ENCODE assay signal across 15 cellular contexts in the genomic region with DNA sequence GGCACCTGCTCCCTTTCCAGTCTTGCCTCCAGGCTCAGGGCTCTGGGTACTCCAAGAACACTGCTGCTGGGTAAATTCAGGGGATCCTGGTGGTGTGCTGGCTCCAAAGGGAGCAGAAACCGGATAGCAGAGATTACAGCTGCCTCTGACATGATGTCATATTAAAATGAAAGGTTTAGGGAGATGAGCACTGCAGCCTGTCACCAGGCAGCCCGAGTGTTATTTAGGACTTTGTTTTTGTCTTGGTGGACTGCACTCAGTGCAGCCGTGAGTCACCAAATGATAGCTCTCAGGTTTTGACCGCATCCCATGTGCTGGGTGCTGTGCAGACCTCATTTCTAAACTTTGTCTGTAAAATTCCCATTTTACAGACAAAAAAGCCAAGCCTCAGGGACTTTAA.
DNase-seq lines count a peak whose midpoint lies in the region; ATAC-seq, FAIRE-seq and TF ChIP-seq lines count a peak whose summit lies in the region.
"Had no signal": no experiment of that assay in that cellular context is flagged by ENCODE, and none has a peak within 500 bp of the region (broad histone marks: within the 10 kb centered on the region; RNA-seq: fewer than 3 reads in every experiment).

No MANE protein-coding gene starts in this region.

- 18% methylated on average over 2 of the region's 4 CpGs for WGBS in mammary epithelial cell (ENCODE audit: low coverage, missing lambda C conversion rate)
- WGBS in upper lobe of left lung, 2 donors, result 80 to 81% methylated on average over 4 of the region's 4 CpGs

- DNase-seq in mammary epithelial cell (peak; percentile 51), breast epithelium (ENCODE audit: low spot score in 2 of 2) (no peak), RKO (ENCODE audit: low spot score) (peak; percentile 19), C1 segment of cervical spinal cord (lab: John Stamatoyannopoulos, UW) (no peak), upper lobe of left lung (no peak), kidney (no peak), NCI-H1417 (lab: John Stamatoyannopoulos, UW) (no peak)
- DNase-seq: activated CD4-positive, alpha-beta T cell treated with anti-CD3 and anti-CD28 coated beads for 4 hours; activated T-cell treated with anti-CD3 and anti-CD28 coated beads, Interleukin-2, amount 50 U/mL, for 4 hours; amniotic stem cell; dermis blood vessel endothelial cell; MM.1S; NCI-H2081 treated with DMSO at 0.1 percent for 48 hours; occipital lobe had no signal

- dilution Hi-C loops in mammary epithelial cell (cut with HindIII; ENCODE audit: low sequenced_read_pairs), result no loop called here

- H3K36me3 ChIP-seq in mammary epithelial cell (ENCODE audit: insufficient read depth, low read length), result no peaks in the 10 kb centered on the region
- H3K36me3 ChIP-seq in breast epithelium, result no peaks in the 10 kb centered on the region
- no peaks in the 10 kb centered on the region for H3K36me3 ChIP-seq in upper lobe of left lung
- no peaks in the 10 kb centered on the region for H3K36me3 ChIP-seq in kidney (ENCODE audit: control insufficient read depth in 1 of 2, insufficient read depth in 2 of 2, low read length in 2 of 2)

- TF ChIP-seq POLR2A in breast epithelium (IDR thresholded peaks at IDR 0.05), result no peak
- TF ChIP-seq POLR2A in upper lobe of left lung (IDR thresholded peaks at IDR 0.05), result no peak

- in situ Hi-C loops in mammary epithelial cell (cut with MboI; ENCODE audit: low sequenced_read_pairs in 2 of 2), result no loop called here

- H3K79me2 ChIP-seq in mammary epithelial cell (ENCODE audit: insufficient read depth, low read length), result peaks cover 31% of the 10 kb centered on the region

- H3K9me3 ChIP-seq in mammary epithelial cell (replicated peaks; ENCODE audit: insufficient read depth, low read length) (no peaks in the 10 kb centered on the region), breast epithelium (no peaks in the 10 kb centered on the region), upper lobe of left lung (no peaks in the 10 kb centered on the region), kidney (ENCODE audit: control insufficient read depth in 1 of 2, low read length in 2 of 2) (no peaks in the 10 kb centered on the region)

- peaks cover 32% of the 10 kb centered on the region for H3K4me1 ChIP-seq in mammary epithelial cell (ENCODE audit: insufficient read depth, low read length)
- no peaks in the 10 kb centered on the region for H3K4me1 ChIP-seq in breast epithelium
- no peaks in the 10 kb centered on the region for H3K4me1 ChIP-seq in upper lobe of left lung
- no peaks in the 10 kb centered on the region for H3K4me1 ChIP-seq in kidney (ENCODE audit: control insufficient read depth in 1 of 2, insufficient read depth in 1 of 2, low read depth in 1 of 2, low read length in 2 of 2)

- H3K27me3 ChIP-seq in mammary epithelial cell (ENCODE audit: insufficient read depth, low read length) (no peaks in the 10 kb centered on the region), breast epithelium (no peaks in the 10 kb centered on the region), upper lobe of left lung (no peaks in the 10 kb centered on the region)

- H3K27ac ChIP-seq in mammary epithelial cell (ENCODE audit: insufficient read depth, low read depth, low read length) (no peak overlapping the region), breast epithelium (no peak overlapping the region), upper lobe of left lung (no peak overlapping the region), kidney (ENCODE audit: low read depth in 2 of 2, low read length in 2 of 2) (no peak overlapping the region)

- no peaks in the 10 kb centered on the region for H4K20me1 ChIP-seq in mammary epithelial cell (ENCODE audit: insufficient read depth, low read length)

- H3K4me3 ChIP-seq in mammary epithelial cell (replicated peaks in 1 of 3; ENCODE audit: insufficient read depth in 1 of 3, low read depth in 2 of 3, low read length in 3 of 3) (no peak overlapping the region), breast epithelium (no peak overlapping the region), upper lobe of left lung (no peak overlapping the region), kidney (ENCODE audit: low read length in 2 of 2) (no peak overlapping the region)

- no peak overlapping the region for H3K4me2 ChIP-seq in mammary epithelial cell (ENCODE audit: insufficient read depth, low read depth, low read length)

- intact Hi-C loops in mammary epithelial cell (cut with micrococcal nuclease) (loop anchor here (5.0 kb wide), 1 partner anchor 37 kb away; no protein-coding TSS in a partner anchor), breast epithelium (cut with DNase I; ENCODE audit: low total_unique reads) (no loop called here), kidney (cut with DNase I) (no loop called here)

- TF ChIP-seq CTCF in mammary epithelial cell (conservative IDR thresholded peaks at IDR 0.05 in 1 of 2, IDR thresholded peaks at IDR 0.05 in 1 of 2; ENCODE audit: extremely low read depth in 1 of 2, insufficient read depth in 1 of 2, low read depth in 1 of 2, low read length in 2 of 2), result no peak
- TF ChIP-seq CTCF in breast epithelium (IDR thresholded peaks at IDR 0.05), result no peak
- no peak for TF ChIP-seq CTCF in upper lobe of left lung (IDR thresholded peaks at IDR 0.05)
- TF ChIP-seq CTCF in kidney (IDR thresholded peaks at IDR 0.05; ENCODE audit: borderline replicate concordance, extremely low read depth, insufficient read depth), result no peak

- ATAC-seq in esophagus mucosa (peak; percentile 20), upper lobe of left lung (ENCODE audit: low FRiP score in 2 of 2) (no peak)

- no peak for FAIRE-seq in kidney (lab: Jason Lieb, UNC)

- CTCF ChIA-PET in mammary epithelial cell (lab: Charles Lee; ENCODE audit: low non-redundant PET), result no interaction called here

- no peak for TF ChIP-seq EP300 in upper lobe of left lung (IDR thresholded peaks at IDR 0.05)

- H2AFZ ChIP-seq in mammary epithelial cell (ENCODE audit: low read depth, low read length), result no peak overlapping the region

- H3K9ac ChIP-seq in mammary epithelial cell (ENCODE audit: insufficient read depth, low read length) (no peak overlapping the region), kidney (ENCODE audit: low read length in 2 of 2) (no peak overlapping the region)

- BruUV-seq in mammary epithelial cell (replicated peaks; lab: Mats Ljungman, UMichigan), result no TSS peak

Comparison
In these comparisons a context has a peak if more than half of its experiments do, and no peak if none do; other contexts are left out.
1. DNase-seq: peak in mammary epithelial cell (single experiment) and RKO (single experiment); none in breast epithelium (0 of 2), C1 segment of cervical spinal cord (0 of 14), upper lobe of left lung (0 of 2), kidney (single experiment) and NCI-H1417 (0 of 3).